30 cellular contexts compared by ENCODE assay signal in genomic region chr5:60055168-60055567, GRCh38.
"Had no signal": no experiment of that assay in that cellular context is flagged by ENCODE, and none has a peak within 500 bp of the region (broad histone marks: within the 10 kb centered on the region; RNA-seq: fewer than 3 reads in every experiment).

No MANE protein-coding gene starts in this region.

- H3K4me3 ChIP-seq: pancreas, prostate gland, right lobe of liver, sigmoid colon, smooth muscle cell, spleen, suprapubic skin, testis, tibial artery, transverse colon, upper lobe of right lung, uterus had no signal

- H3K27ac ChIP-seq: pancreas, prostate gland, right lobe of liver, sigmoid colon, spleen, suprapubic skin, testis, tibial artery, transverse colon, upper lobe of right lung, uterus had no signal

- H3K36me3 Mint-ChIP-seq: naive thymus-derived CD4-positive, alpha-beta T cell; natural killer cell; stimulated activated memory B cell treated with anti-CD40 and anti-IgM and Interleukin-4, amounts not matched to agents 10 μg/mL and 1 μg/mL and 100 μg/mL, for 72 hours; type B pancreatic cell had no signal

- H3K36me3 ChIP-seq: neutrophil, pancreas, prostate gland, right lobe of liver, sigmoid colon, spleen, suprapubic skin, tibial artery, transverse colon, upper lobe of right lung, uterus had no signal

- H3K9me3 ChIP-seq: neutrophil, pancreas, prostate gland, right lobe of liver, sigmoid colon, suprapubic skin, testis, tibial artery, transverse colon, uterus had no signal

- DNase-seq: naive thymus-derived CD4-positive, alpha-beta T cell; natural killer cell; nucleus accumbens; pancreas; right cardiac atrium; right lobe of liver; sigmoid colon; spleen; stimulated activated CD4-positive, alpha-beta T cell treated with anti-CD3 and anti-CD28 coated beads, Interleukin-12 subunit alpha, Interleukin-12 subunit beta, amount 100 ng/mL, for 4 hours; stimulated activated CD4-positive, alpha-beta T cell treated with anti-CD3 and anti-CD28 coated beads, Interleukin-1b, Interleukin-23, amount 100 ng/mL, for 48 hours; stimulated activated CD4-positive, alpha-beta T cell treated with anti-CD3 and anti-CD28 coated beads, Interleukin-4, amount 100 ng/mL, for 1 hour; stimulated activated CD4-positive, alpha-beta T cell treated with anti-CD3 and anti-CD28 coated beads, Interleukin-4, amount 100 ng/mL, for 4 hours; stimulated activated CD8-positive, alpha-beta memory T cell treated with anti-CD3 and anti-CD28 coated beads, Interleukin-4, amount 100 ng/mL, for 48 hours; stimulated activated naive CD4-positive, alpha-beta T cell; stimulated activated naive CD8-positive, alpha-beta T cell treated with anti-CD3 and anti-CD28 coated beads, Interleukin-15, amount 100 ng/mL, for 72 hours; stimulated activated naive CD8-positive, alpha-beta T cell treated with anti-CD3 and anti-CD28 coated beads, Interleukin-15, Interleukin-2, amounts not matched to agents 100 U/mL and 50 U/mL, for 24 hours; substantia nigra; testis; tibial artery; transverse colon; upper lobe of right lung; uterus had no signal

- H3K4me1 ChIP-seq: pancreas, prostate gland, right lobe of liver, sigmoid colon, spleen, suprapubic skin, testis, transverse colon, upper lobe of right lung, uterus had no signal

- H3K27ac Mint-ChIP-seq: naive thymus-derived CD4-positive, alpha-beta T cell; natural killer cell; nephron; stimulated activated memory B cell treated with anti-CD40 and anti-IgM and Interleukin-4, amounts not matched to agents 10 μg/mL and 1 μg/mL and 100 μg/mL, for 72 hours; stimulated activated naive CD8-positive, alpha-beta T cell treated with anti-CD3 and anti-CD28 coated beads, Interleukin-15, amount 100 ng/mL, for 72 hours; type B pancreatic cell had no signal

- H3K27me3 Mint-ChIP-seq: naive thymus-derived CD4-positive, alpha-beta T cell; stimulated activated memory B cell treated with anti-CD40 and anti-IgM and Interleukin-4, amounts not matched to agents 10 μg/mL and 1 μg/mL and 100 μg/mL, for 72 hours; stimulated activated naive CD8-positive, alpha-beta T cell treated with anti-CD3 and anti-CD28 coated beads, Interleukin-15, amount 100 ng/mL, for 72 hours; type B pancreatic cell had no signal

- H3K4me2 ChIP-seq: smooth muscle cell had no signal

- H3K4me1 Mint-ChIP-seq: naive thymus-derived CD4-positive, alpha-beta T cell; natural killer cell; nephron; neural crest cell; stimulated activated memory B cell treated with anti-CD40 and anti-IgM and Interleukin-4, amounts not matched to agents 10 μg/mL and 1 μg/mL and 100 μg/mL, for 72 hours; stimulated activated naive CD8-positive, alpha-beta T cell treated with anti-CD3 and anti-CD28 coated beads, Interleukin-15, amount 100 ng/mL, for 72 hours had no signal

- H3K4me3 Mint-ChIP-seq: naive thymus-derived CD4-positive, alpha-beta T cell; natural killer cell; nephron; neural crest cell; stimulated activated memory B cell treated with anti-CD40 and anti-IgM and Interleukin-4, amounts not matched to agents 10 μg/mL and 1 μg/mL and 100 μg/mL, for 72 hours; stimulated activated naive CD8-positive, alpha-beta T cell treated with anti-CD3 and anti-CD28 coated beads, Interleukin-15, amount 100 ng/mL, for 72 hours; type B pancreatic cell had no signal

- ATAC-seq: naive thymus-derived CD4-positive, alpha-beta T cell; natural killer cell; pancreas; right cardiac atrium; right lobe of liver; stimulated activated memory B cell treated with anti-CD40 and anti-IgM and Interleukin-4, amounts not matched to agents 10 μg/mL and 1 μg/mL and 100 μg/mL, for 72 hours; stimulated activated naive CD8-positive, alpha-beta T cell treated with anti-CD3 and anti-CD28 coated beads, Interleukin-15, amount 100 ng/mL, for 72 hours; stimulated activated naive CD8-positive, alpha-beta T cell treated with anti-CD3 and anti-CD28 coated beads, Interleukin-15, Interleukin-2, amounts not matched to agents 100 U/mL and 50 U/mL, for 24 hours; upper lobe of right lung had no signal

- H3K27me3 ChIP-seq: neutrophil, pancreas, right lobe of liver, sigmoid colon, spleen, suprapubic skin, testis, tibial artery, transverse colon, upper lobe of right lung, uterus had no signal
